ENCODE assay signal across 1 cellular context in the genomic region with DNA sequence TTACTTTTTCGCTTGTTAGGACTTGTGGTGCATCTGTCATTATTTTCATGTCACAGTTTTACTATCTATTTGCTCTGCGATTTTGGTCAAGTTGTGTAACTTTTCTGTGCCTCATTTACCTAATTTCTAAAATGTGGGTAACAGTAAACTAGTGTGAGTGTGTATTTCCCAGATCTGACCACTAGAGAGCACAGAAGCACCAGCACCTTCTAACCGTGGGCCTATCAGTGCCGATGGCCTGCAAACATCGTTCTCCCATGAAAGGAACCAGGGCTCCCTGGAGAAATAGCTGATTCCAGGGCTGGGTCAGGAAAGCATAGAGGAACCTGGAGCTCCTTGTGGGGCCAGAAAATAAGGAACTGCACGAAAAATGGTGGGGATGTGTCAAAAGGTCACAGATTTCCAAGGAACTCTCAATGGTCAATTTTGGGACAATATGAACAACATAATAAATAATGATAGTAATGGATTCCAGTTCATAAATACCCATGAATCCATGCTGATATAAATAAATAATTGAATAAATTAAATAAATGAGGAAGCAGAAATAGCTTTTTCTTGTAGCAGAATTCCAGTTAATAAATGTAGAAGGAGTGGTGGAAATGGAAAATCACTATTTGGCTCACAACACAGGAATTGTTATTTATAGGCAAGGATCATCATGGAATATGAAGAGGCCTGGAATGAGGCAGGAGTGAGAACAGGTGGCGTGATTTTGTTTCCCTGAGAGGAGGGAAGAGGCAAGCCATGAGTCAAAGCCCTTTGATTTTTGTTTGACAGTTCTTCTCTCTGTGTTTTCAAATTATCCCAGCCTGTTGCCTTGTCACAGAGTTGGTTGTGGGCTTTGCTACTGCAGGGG.
TF ChIP-seq lines count a peak whose summit lies in the region.

No MANE protein-coding gene starts in this region.

TF ChIP-seq in IMR-90, 13 proteins besides CTCF, POLR2A, EP300 and RAD21:
- TF ChIP-seq SMC3 (IDR thresholded peaks at IDR 0.05; ENCODE audit: low read depth, low read length) (peak; percentile 29; the same call in 1 of the 2 replicates), BHLHE40 (IDR thresholded peaks at IDR 0.05; ENCODE audit: low read depth, low read length) (no peak)
